In genomic region chr3:105365536-105366301, GRCh38 we compare ENCODE assay signal across 8 cellular contexts. TPM values are rescaled to one million over a fixed set of nuclear protein-coding genes. Genes with fewer than 3 reads are reported as not detected.
DNase-seq lines count a peak whose midpoint lies in the region; TF ChIP-seq lines count a peak whose summit lies in the region.

No MANE protein-coding gene starts in this region.

- H3K36me3 ChIP-seq in BJ (ENCODE audit: control insufficient read depth, insufficient read depth, low read length), result no peaks in the 10 kb centered on the region
- no peaks in the 10 kb centered on the region for H3K36me3 ChIP-seq in neutrophil

- DNase-seq in BJ (ENCODE audit: low read depth), result no peak
- peak; percentile 62 for DNase-seq in HT-29 (ENCODE audit: low spot score)
- peak; percentile 64 for DNase-seq in fibroblast of villous mesenchyme (ENCODE audit: low read depth)
- no peak for DNase-seq in NCI-H774 (lab: John Stamatoyannopoulos, UW)
- DNase-seq in 8988T, result no peak
- no peak for DNase-seq in NCI-H226

- TF ChIP-seq CTCF in BJ (IDR thresholded peaks at IDR 0.05; ENCODE audit: insufficient read depth, low read depth, low read length) (no peak), WI38 (IDR thresholded peaks at IDR 0.05; ENCODE audit: low read depth, low read length) (no peak), fibroblast of villous mesenchyme (IDR thresholded peaks at IDR 0.05; ENCODE audit: insufficient read depth, low read depth, low read length) (no peak), neutrophil (IDR thresholded peaks at IDR 0.05) (no peak)

- no peaks in the 10 kb centered on the region for H3K27me3 ChIP-seq in BJ (ENCODE audit: control insufficient read depth, insufficient read depth, low read length)
- H3K27me3 ChIP-seq in neutrophil, result peaks cover 11% of the 10 kb centered on the region

- CTCF ChIA-PET in BJ (lab: Yijun Ruan, JAX), result interaction anchor here (0.7 to 4.7 kb wide), 16 partner anchors 9 to 801 kb away, joined by 3 to 30 read pairs (median 4); no protein-coding TSS in a partner anchor

- POLR2A ChIA-PET in BJ (lab: Charles Lee), result interaction anchor here (0.7 kb wide), 1 partner anchor 108 kb away, joined by 5 read pairs; no protein-coding TSS in a partner anchor

- H3K4me3 ChIP-seq in BJ (ENCODE audit: low read depth, low read length) (peak overlapping the region; percentile 68), WI38 (ENCODE audit: low read depth, low read length) (peak overlapping the region; percentile 96), fibroblast of villous mesenchyme (ENCODE audit: low read depth, low read length) (peak overlapping the region; percentile 88), neutrophil (ENCODE audit: low read depth in 1 of 2, low read length in 1 of 2) (peak overlapping the region; percentile 76 to 79)

- no peaks in the 10 kb centered on the region for H3K9me3 ChIP-seq in neutrophil

- H3K27ac ChIP-seq in neutrophil, result peak overlapping the region; percentile 90

- H3K4me1 ChIP-seq in neutrophil (ENCODE audit: control insufficient read depth in 1 of 2, insufficient read depth in 1 of 2, low read depth in 1 of 2, low read length in 1 of 2), result peaks cover 26 to 48% of the 10 kb centered on the region in 2 experiments

RNA-seq across cellular contexts. Expression of gene ALCAM, which starts 1.0 kb away (rescaled TPM):
- 89.5 and 157 TPM in 2 replicates for polyA plus RNA-seq in BJ (2011; rRNA removed)
- polyA minus RNA-seq in BJ (2011; rRNA and poly(A)+ RNA removed), result 50.5 and 55.6 TPM in 2 replicates
- 4.6 and 5.5 TPM in 2 replicates for total RNA-seq in HT-29 (2014; rRNA removed; shearing (Covaris generic))
- total RNA-seq in fibroblast of villous mesenchyme, result 86.3 and 139 TPM in 2 replicates

Comparison
In these comparisons a context has a peak if more than half of its experiments do, and no peak if none do; other contexts are left out.
1. DNase-seq: peak in HT-29 (single experiment) and fibroblast of villous mesenchyme (single experiment); none in BJ (single experiment), NCI-H774 (single experiment), 8988T (single experiment) and NCI-H226 (single experiment).
2. RNA of gene ALCAM, which starts 1.0 kb away (total RNA-seq): 86.3 to 139 TPM in fibroblast of villous mesenchyme; 4.6 to 5.5 TPM in HT-29; every median in the first group is over 10 times any median in the second.
3. Peak in every context shown above with its lines, with median percentiles within 50 percentile points of each other: H3K4me3 ChIP-seq.